In the genomic region with DNA sequence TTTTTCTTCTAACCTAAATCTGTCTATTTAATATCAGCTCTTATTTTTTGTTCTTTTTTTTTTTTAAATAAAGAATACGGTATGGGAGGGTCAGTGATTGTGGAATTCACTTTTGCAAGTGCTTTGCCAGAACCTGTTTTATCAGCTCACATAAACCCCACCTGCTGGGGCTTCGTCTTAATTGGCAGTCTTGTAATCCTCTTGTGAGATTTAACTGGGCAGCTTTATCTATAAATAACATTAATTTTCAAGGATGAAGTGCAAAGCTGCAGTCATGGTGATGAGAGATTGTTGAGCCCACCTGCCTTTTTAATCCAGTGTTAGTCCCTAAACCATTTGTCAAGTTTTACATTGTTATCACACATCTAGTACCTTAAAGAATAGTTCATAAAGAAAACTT, we compare ENCODE assay signal across 16 cellular contexts. TPM values are rescaled to one million over a fixed set of nuclear protein-coding genes. Genes with fewer than 3 reads are reported as not detected.
A peak's percentile ranks its signal among the peaks of the same experiment; 100 is the strongest.
DNase-seq lines count a peak whose midpoint lies in the region; TF ChIP-seq lines count a peak whose summit lies in the region.
"Had no signal": no experiment of that assay in that cellular context is flagged by ENCODE, and none has a peak within 500 bp of the region (broad histone marks: within the 10 kb centered on the region; RNA-seq: fewer than 3 reads in every experiment).

No MANE protein-coding gene starts in this region.

- no peaks in the 10 kb centered on the region for H3K9me3 ChIP-seq in A673 (ENCODE audit: low read depth, low read length, poor library complexity, severe bottlenecking)
- H3K9me3 ChIP-seq: BLaER1, HAP-1 had no signal

- no peak overlapping the region for H3K4me3 ChIP-seq in dorsolateral prefrontal cortex
- no peak overlapping the region for H3K4me3 ChIP-seq in A673 (ENCODE audit: low read depth, low read length, poor library complexity, severe bottlenecking)
- H3K4me3 ChIP-seq: BLaER1, HAP-1 had no signal

- peaks cover 13% of the 10 kb centered on the region for H3K4me1 ChIP-seq in A673 (ENCODE audit: insufficient read depth, low read length, poor library complexity, severe bottlenecking)
- H3K4me1 ChIP-seq: BLaER1, HAP-1 had no signal

- TF ChIP-seq CTCF in dorsolateral prefrontal cortex (IDR thresholded peaks at IDR 0.05 in 54 of 56, conservative IDR thresholded peaks at IDR 0.05 in 2 of 56; ENCODE audit: low read depth in 1 of 56, partially characterized antibody in 56 of 56) (no peak), A673 (conservative IDR thresholded peaks at IDR 0.05; ENCODE audit: low read depth, low read length) (no peak)

- intact Hi-C loops in dorsolateral prefrontal cortex (cut with DNase I) (no loop called here), A673 (cut with micrococcal nuclease; ENCODE audit: unreplicated experiment) (no loop called here)

- H3K36me3 ChIP-seq in A673 (ENCODE audit: insufficient read depth, low read length, poor library complexity, severe bottlenecking): no peaks in the 10 kb centered on the region
- H3K36me3 ChIP-seq: BLaER1, HAP-1 had no signal

- BruUV-seq in A673 (replicated peaks; lab: Mats Ljungman, UMichigan): no TSS peak

- H3K27me3 ChIP-seq in dorsolateral prefrontal cortex (no peaks in the 10 kb centered on the region), A673 (replicated peaks; ENCODE audit: insufficient read depth, low read depth, low read length, poor library complexity) (no peaks in the 10 kb centered on the region)
- H3K27me3 ChIP-seq: BLaER1 had no signal

- CTCF ChIA-PET in A673 (lab: Charles Lee): no interaction called here

- DNase-seq in NCI-H1417 (lab: John Stamatoyannopoulos, UW) (peak in 2 of 3 experiments; percentile 24 to 74), NCI-H1417 treated with DMSO at 0.1 percent for 48 hours (lab: John Stamatoyannopoulos, UW) (no peak), NCI-H1105 treated with DMSO at 0.1 percent for 48 hours (lab: John Stamatoyannopoulos, UW) (peak; percentile 47), NCI-H82 (lab: John Stamatoyannopoulos, UW) (peak; percentile 99), dorsolateral prefrontal cortex (no peak), A673 (ENCODE audit: low spot score) (no peak)
- no peak for DNase-seq in activated naive CD4-positive, alpha-beta T cell treated with Interleukin-2 at 50 U/mL for 16 hours
- no peak for DNase-seq in stimulated activated naive CD4-positive, alpha-beta T cell (lab: John Stamatoyannopoulos, UW)
- DNase-seq: AML-193; CD8-positive, alpha-beta memory T cell; DMS79 had no signal

- no peak overlapping the region for H3K27ac ChIP-seq in dorsolateral prefrontal cortex
- H3K27ac ChIP-seq in A673 (ENCODE audit: low read depth, low read length, poor library complexity, severe bottlenecking): no peak overlapping the region
- H3K27ac ChIP-seq: 22Rv1, BLaER1, HL-60 had no signal

- POLR2A ChIA-PET in A673 (lab: Charles Lee; ENCODE audit: low non-redundant PET): no interaction called here

RNA-seq across cellular contexts. Expression of a gene that starts 18.2 kb away (rescaled TPM):
- total RNA-seq in dorsolateral prefrontal cortex (under 1 TPM in 1 of 120 experiments, not detected in 119; 0.50 TPM), A673 (2021) (not detected in 2 replicates)
- total RNA-seq: CD8-positive, alpha-beta memory T cell; H1 had no signal

Comparison
In these comparisons a context has a peak if more than half of its experiments do, and no peak if none do; other contexts are left out.
1. DNase-seq: peak in NCI-H1417 (2 of 3), NCI-H1105 treated with DMSO at 0.1 percent for 48 hours (single experiment) and NCI-H82 (single experiment); none in NCI-H1417 treated with DMSO at 0.1 percent for 48 hours (single experiment), dorsolateral prefrontal cortex (0 of 10), A673 (single experiment), activated naive CD4-positive, alpha-beta T cell treated with Interleukin-2 at 50 U/mL for 16 hours (single experiment) and stimulated activated naive CD4-positive, alpha-beta T cell (0 of 6).